Comparison of ENCODE assay signal across 21 cellular contexts in genomic region chr7:105101864-105102263, GRCh38.
DNase-seq lines count a peak whose midpoint lies in the region; ATAC-seq, FAIRE-seq and TF ChIP-seq lines count a peak whose summit lies in the region.
"Had no signal": no experiment of that assay in that cellular context is flagged by ENCODE, and none has a peak within 500 bp of the region (broad histone marks: within the 10 kb centered on the region; RNA-seq: fewer than 3 reads in every experiment).

No MANE protein-coding gene starts in this region.

- H3K36me3 ChIP-seq in PC-9 (ENCODE audit: low read depth) = peaks cover 15% of the 10 kb centered on the region

- intact Hi-C loops in PC-9 (cut with micrococcal nuclease; ENCODE audit: unreplicated experiment) = no loop called here

- H3K27me3 Mint-ChIP-seq in chondrocyte (ENCODE audit: low read depth) (no peaks in the 10 kb centered on the region), mesothelial cell of epicardium (ENCODE audit: low read depth) (no peaks in the 10 kb centered on the region)
- H3K27me3 Mint-ChIP-seq in stimulated activated memory B cell treated with anti-CD40 and anti-IgM and Interleukin-4, amounts not matched to agents 10 μg/mL and 1 μg/mL and 100 μg/mL, for 72 hours = no peaks in the 10 kb centered on the region

- no peaks in the 10 kb centered on the region for H3K9me2 ChIP-seq in PC-9 (ENCODE audit: insufficient read depth)

- no peaks in the 10 kb centered on the region for H3K9me3 ChIP-seq in PC-9 (ENCODE audit: insufficient read depth, low read depth)
- H3K9me3 ChIP-seq: ascending aorta had no signal

- no peak overlapping the region for H3K4me3 Mint-ChIP-seq in chondrocyte (ENCODE audit: unreplicated experiment)
- H3K4me3 Mint-ChIP-seq in mesothelial cell of epicardium = no peak overlapping the region
- H3K4me3 Mint-ChIP-seq in stimulated activated memory B cell treated with anti-CD40 and anti-IgM and Interleukin-4, amounts not matched to agents 10 μg/mL and 1 μg/mL and 100 μg/mL, for 72 hours = no peak overlapping the region

- no peaks in the 10 kb centered on the region for H3K27me3 ChIP-seq in PC-9 (ENCODE audit: insufficient read depth, low read depth)
- H3K27me3 ChIP-seq: ascending aorta, foreskin keratinocyte had no signal

- TF ChIP-seq POLR2A in GM12891 (IDR thresholded peaks at IDR 0.05; ENCODE audit: low read depth, low read length) = no peak

- no peak overlapping the region for H3K27ac ChIP-seq in PC-9
- H3K27ac ChIP-seq: ascending aorta, foreskin keratinocyte, RWPE1, WERI-Rb-1 had no signal

- CTCF ChIA-PET in PC-9 (lab: Charles Lee) = no interaction called here

- TF ChIP-seq CTCF in chondrocyte (IDR thresholded peaks at IDR 0.05) (no peak), mesothelial cell of epicardium (IDR thresholded peaks at IDR 0.05; ENCODE audit: unreplicated experiment) (no peak), PC-9 (conservative IDR thresholded peaks at IDR 0.05) (no peak)

- H3K79me2 ChIP-seq in PC-9 (ENCODE audit: low read depth) = no peaks in the 10 kb centered on the region

- no peak overlapping the region for H3K4me2 ChIP-seq in PC-9

- H3K27ac Mint-ChIP-seq in chondrocyte (ENCODE audit: unreplicated experiment) (peak overlapping the region; percentile 36), mesothelial cell of epicardium (no peak overlapping the region)
- no peak overlapping the region for H3K27ac Mint-ChIP-seq in stimulated activated memory B cell treated with anti-CD40 and anti-IgM and Interleukin-4, amounts not matched to agents 10 μg/mL and 1 μg/mL and 100 μg/mL, for 72 hours

- H3K4me1 Mint-ChIP-seq in chondrocyte (ENCODE audit: low read depth) (peaks cover 58% of the 10 kb centered on the region), mesothelial cell of epicardium (peaks cover 6% of the 10 kb centered on the region)
- peaks cover 28% of the 10 kb centered on the region for H3K4me1 Mint-ChIP-seq in stimulated activated memory B cell treated with anti-CD40 and anti-IgM and Interleukin-4, amounts not matched to agents 10 μg/mL and 1 μg/mL and 100 μg/mL, for 72 hours

- POLR2A ChIA-PET in PC-9 (lab: Charles Lee; ENCODE audit: unreplicated experiment) = no interaction called here

- ATAC-seq in GM21381 (IDR thresholded peaks at IDR 0.05; ENCODE audit: unreplicated experiment) = peak; percentile 54
- ATAC-seq in HG03175 (IDR thresholded peaks at IDR 0.05; ENCODE audit: unreplicated experiment) = peak; percentile 59
- no peak for ATAC-seq in HG03159 (IDR thresholded peaks at IDR 0.05; ENCODE audit: unreplicated experiment)
- ATAC-seq in stimulated activated memory B cell treated with anti-CD40 and anti-IgM and Interleukin-4, amounts not matched to agents 10 μg/mL and 1 μg/mL and 100 μg/mL, for 72 hours = no peak
- ATAC-seq: foreskin keratinocyte had no signal

- H2AFZ ChIP-seq in PC-9 = no peak overlapping the region

- H3K9me3 Mint-ChIP-seq in chondrocyte (ENCODE audit: low read depth) = no peaks in the 10 kb centered on the region
- no peaks in the 10 kb centered on the region for H3K9me3 Mint-ChIP-seq in mesothelial cell of epicardium
- no peaks in the 10 kb centered on the region for H3K9me3 Mint-ChIP-seq in stimulated activated memory B cell treated with anti-CD40 and anti-IgM and Interleukin-4, amounts not matched to agents 10 μg/mL and 1 μg/mL and 100 μg/mL, for 72 hours

- H3K36me3 Mint-ChIP-seq in chondrocyte (ENCODE audit: low read depth) (peaks cover 16% of the 10 kb centered on the region), mesothelial cell of epicardium (peaks cover 27% of the 10 kb centered on the region)
- peaks cover 43% of the 10 kb centered on the region for H3K36me3 Mint-ChIP-seq in stimulated activated memory B cell treated with anti-CD40 and anti-IgM and Interleukin-4, amounts not matched to agents 10 μg/mL and 1 μg/mL and 100 μg/mL, for 72 hours

- H3K4me1 ChIP-seq in PC-9 (replicated peaks; ENCODE audit: insufficient read depth) = peaks cover 7% of the 10 kb centered on the region; the same call in 1 of the 2 replicates

- H4K20me1 ChIP-seq in PC-9 (ENCODE audit: insufficient read depth) = no peaks in the 10 kb centered on the region

- peak; percentile 5 for FAIRE-seq in GM12891 (lab: Jason Lieb, UNC)
- FAIRE-seq: colon, endothelial cell of umbilical vein had no signal

- DNase-seq in GM12891 (ENCODE audit: insufficient read length, low spot score) (no peak), chondrocyte (ENCODE audit: low spot score) (no peak), mesothelial cell of epicardium (ENCODE audit: low spot score in 2 of 2, unreplicated experiment in 2 of 2) (no peak), PC-9 (no peak)
- DNase-seq: activated CD8-positive, alpha-beta memory T cell treated with anti-CD3 and anti-CD28 coated beads for 24 hours; Calu3; foreskin keratinocyte; HCEC 1CT; Kasumi-1; NCI-H1417 treated with DMSO at 0.1 percent for 48 hours; stimulated activated CD4-positive, alpha-beta T cell treated with anti-CD3 and anti-CD28 coated beads, Interleukin-4, amount 100 ng/mL, for 4 hours; SW 1271; WERI-Rb-1 had no signal

- BruUV-seq in PC-9 (replicated peaks; lab: Mats Ljungman, UMichigan) = no TSS peak

- peaks cover 9% of the 10 kb centered on the region; the same call in 1 of the 2 replicates for H3F3A ChIP-seq in PC-9 (ENCODE audit: insufficient read depth, low read depth)

- H3K4me3 ChIP-seq in PC-9 = no peak overlapping the region
- H3K4me3 ChIP-seq: ascending aorta had no signal

TF ChIP-seq in GM12891, 5 proteins besides CTCF, POLR2A, EP300 and RAD21:
- TF ChIP-seq SPI1 (IDR thresholded peaks at IDR 0.05; ENCODE audit: low read depth, low read length) = no peak
- no peak for TF ChIP-seq TAF1 (IDR thresholded peaks at IDR 0.05; ENCODE audit: low read depth, low read length)
- no peak for TF ChIP-seq POU2F2 (IDR thresholded peaks at IDR 0.05; ENCODE audit: low read depth, low read length)
- TF ChIP-seq POLR2AphosphoS5 (IDR thresholded peaks at IDR 0.05; ENCODE audit: low read depth, low read length) = no peak
- TF ChIP-seq PAX5 (IDR thresholded peaks at IDR 0.05; ENCODE audit: insufficient read depth, low read length, severe bottlenecking) = no peak
TF ChIP-seq in GM12891: peak in this region for 0.

Comparison
In these comparisons a context has a peak if more than half of its experiments do, and no peak if none do; other contexts are left out.
1. ATAC-seq: peak in GM21381 (single experiment) and HG03175 (single experiment); none in HG03159 (single experiment) and stimulated activated memory B cell treated with anti-CD40 and anti-IgM and Interleukin-4, amounts not matched to agents 10 μg/mL and 1 μg/mL and 100 μg/mL, for 72 hours (single experiment).